Comparison of ENCODE assay signal across 8 cellular contexts in genomic region chr7:98211221-98211675, GRCh38. TPM values are rescaled to one million over a fixed set of nuclear protein-coding genes. Genes with fewer than 3 reads are reported as not detected.
DNase-seq lines count a peak whose midpoint lies in the region; ATAC-seq and TF ChIP-seq lines count a peak whose summit lies in the region.

Gene BHLHA15 (plus strand): TSS chr7:98211439. CDS start chr7:98212310, 871 bp downstream.

- no peak within 1 kb of the TSS for H2AFZ ChIP-seq in OCI-LY7 (ENCODE audit: low read length)

- H3K27ac ChIP-seq in A673 (ENCODE audit: low read depth, low read length, poor library complexity, severe bottlenecking) (no peak within 1 kb of the TSS), OCI-LY7 (ENCODE audit: low read depth, low read length, poor library complexity, severe bottlenecking) (no peak within 1 kb of the TSS), mesendoderm (ENCODE audit: low read depth, low read length) (no peak within 1 kb of the TSS), urinary bladder (ENCODE audit: low read depth) (no peak within 1 kb of the TSS)

- no TSS peak for BruUV-seq in A673 (replicated peaks; lab: Mats Ljungman, UMichigan)
- BruUV-seq in OCI-LY7 (replicated peaks; lab: Mats Ljungman, UMichigan), result no TSS peak

- POLR2A ChIA-PET in A673 (lab: Charles Lee; ENCODE audit: low non-redundant PET), result no interaction called here
- POLR2A ChIA-PET in OCI-LY7 (lab: Charles Lee), result no interaction called here

- no peak within 1 kb of the TSS for H2BK15ac ChIP-seq in mesendoderm (replicated peaks; ENCODE audit: low read depth)

- peaks cover 6% of the 10 kb centered on the region for H3K36me3 ChIP-seq in A673 (ENCODE audit: insufficient read depth, low read length, poor library complexity, severe bottlenecking)
- H3K36me3 ChIP-seq in OCI-LY7 (ENCODE audit: insufficient read depth, low read length), result peaks cover 9% of the 10 kb centered on the region; the same call in 1 of the 2 replicates
- H3K36me3 ChIP-seq in mesendoderm (ENCODE audit: control insufficient read depth, insufficient read depth, low read length), result no peaks in the 10 kb centered on the region
- H3K36me3 ChIP-seq in urinary bladder (ENCODE audit: insufficient read depth), result peaks cover 2% of the 10 kb centered on the region

- H3K4me1 ChIP-seq in A673 (ENCODE audit: insufficient read depth, low read length, poor library complexity, severe bottlenecking) (no peaks in the 10 kb centered on the region), OCI-LY7 (ENCODE audit: insufficient read depth, low read length, poor library complexity, severe bottlenecking) (peaks cover 6% of the 10 kb centered on the region), mesendoderm (ENCODE audit: control insufficient read depth, low read depth, low read length) (no peaks in the 10 kb centered on the region), urinary bladder (ENCODE audit: insufficient read depth) (no peaks in the 10 kb centered on the region)

- no peak within 1 kb of the TSS for H2BK5ac ChIP-seq in mesendoderm (ENCODE audit: low read length)

- intact Hi-C loops in A673 (cut with micrococcal nuclease; ENCODE audit: unreplicated experiment) (no loop called here), OCI-LY7 (cut with micrococcal nuclease; ENCODE audit: unreplicated experiment) (no loop called here)

- H3K9ac ChIP-seq in mesendoderm (ENCODE audit: low read length), result no peak within 1 kb of the TSS

- H3K4me2 ChIP-seq in OCI-LY7 (ENCODE audit: low read length) (peak within 1 kb of the TSS; percentile 53), mesendoderm (ENCODE audit: low read length) (no peak within 1 kb of the TSS)

- WGBS in mesendoderm (ENCODE audit: extremely low coverage, insufficient coverage, low lambda C conversion rate), result no CpG with 5 or more reads among the region's 45 CpGs
- WGBS in urinary bladder, result 3% methylated on average over 36 of the region's 45 CpGs

- ATAC-seq in GM18867 (IDR thresholded peaks at IDR 0.05; ENCODE audit: unreplicated experiment), result peak; percentile 53
- ATAC-seq in GM21390 (IDR thresholded peaks at IDR 0.05; ENCODE audit: unreplicated experiment), result no peak
- ATAC-seq in HG03097 (IDR thresholded peaks at IDR 0.05; ENCODE audit: low FRiP score, unreplicated experiment), result no peak

- H3K4me3 ChIP-seq in A673 (ENCODE audit: low read depth, low read length, poor library complexity, severe bottlenecking) (peak within 1 kb of the TSS; percentile 42), OCI-LY7 (ENCODE audit: low read depth, low read length, poor library complexity, severe bottlenecking) (peak within 1 kb of the TSS; percentile 56), choroid plexus epithelial cell (ENCODE audit: low read depth, low read length) (peak within 1 kb of the TSS; percentile 42), mesendoderm (ENCODE audit: low read length) (no peak within 1 kb of the TSS), urinary bladder (ENCODE audit: low read depth, low read length) (peak within 1 kb of the TSS; percentile 36)

- no peak within 1 kb of the TSS for H3K4ac ChIP-seq in mesendoderm (ENCODE audit: low read depth, low read length)

- H2BK120ac ChIP-seq in mesendoderm (ENCODE audit: low read depth, low read length), result no peak within 1 kb of the TSS

- peak within 1 kb of the TSS; percentile 67 for H3K56ac ChIP-seq in mesendoderm (ENCODE audit: low read length)

- H3K9me2 ChIP-seq in OCI-LY7 (ENCODE audit: insufficient read depth, low read length), result no peaks in the 10 kb centered on the region

- TF ChIP-seq CTCF in A673 (conservative IDR thresholded peaks at IDR 0.05; ENCODE audit: low read depth, low read length), result no peak
- TF ChIP-seq CTCF in OCI-LY7 (conservative IDR thresholded peaks at IDR 0.05; ENCODE audit: low read length), result no peak
- TF ChIP-seq CTCF in choroid plexus epithelial cell (conservative IDR thresholded peaks at IDR 0.05; ENCODE audit: low read depth, low read length), result no peak

- no peak within 1 kb of the TSS for H3K18ac ChIP-seq in mesendoderm (ENCODE audit: low read length)

- DNase-seq in A673 (ENCODE audit: low spot score), result peak; percentile 31
- DNase-seq in OCI-LY7 (ENCODE audit: low spot score), result peak; percentile 59
- no peak for DNase-seq in choroid plexus epithelial cell (ENCODE audit: low read depth)
- DNase-seq in mesendoderm, result peak; percentile 28

- no peaks in the 10 kb centered on the region for H3K79me2 ChIP-seq in OCI-LY7 (ENCODE audit: insufficient read depth, low read depth, low read length)
- no peaks in the 10 kb centered on the region for H3K79me2 ChIP-seq in mesendoderm (ENCODE audit: control insufficient read depth, insufficient read depth, low read length)

- H3K27me3 ChIP-seq in A673 (replicated peaks; ENCODE audit: insufficient read depth, low read depth, low read length, poor library complexity) (no peaks in the 10 kb centered on the region), mesendoderm (ENCODE audit: insufficient read depth, low read length, poor library complexity) (no peaks in the 10 kb centered on the region)

- H4K20me1 ChIP-seq in OCI-LY7 (ENCODE audit: insufficient read depth, low read length), result no peaks in the 10 kb centered on the region

- no peaks in the 10 kb centered on the region for H3K9me3 ChIP-seq in A673 (ENCODE audit: low read depth, low read length, poor library complexity, severe bottlenecking)
- H3K9me3 ChIP-seq in OCI-LY7 (ENCODE audit: low read length), result no peaks in the 10 kb centered on the region

- no peak within 1 kb of the TSS for H3K23ac ChIP-seq in mesendoderm (ENCODE audit: low read length)

- H4K8ac ChIP-seq in mesendoderm (ENCODE audit: low read depth, low read length), result no peak within 1 kb of the TSS

- H3K79me1 ChIP-seq in mesendoderm (ENCODE audit: low read length), result no peaks in the 10 kb centered on the region

- no peak within 1 kb of the TSS for H4K5ac ChIP-seq in mesendoderm (ENCODE audit: low read length)

- no peak within 1 kb of the TSS for H2AK5ac ChIP-seq in mesendoderm (ENCODE audit: low read length)

- CTCF ChIA-PET in A673 (lab: Charles Lee), result no interaction called here
- CTCF ChIA-PET in OCI-LY7 (lab: Charles Lee; ENCODE audit: unreplicated experiment), result no interaction called here

RNA-seq across cellular contexts. Expression of gene BHLHA15, which starts in this region (rescaled TPM):
- total RNA-seq in A673 (2021) (0.64 and 1.3 TPM in 2 replicates), OCI-LY7 (2022) (1.9 and 4.3 TPM in 2 replicates), urinary bladder (not detected)
- total RNA-seq in OCI-LY7 (2014; rRNA removed; shearing (Covaris generic)), result 0.69 and 1.2 TPM in 2 replicates
- 1.5 TPM for polyA plus RNA-seq in mesendoderm (2013, experiment 1 of 2)
- polyA plus RNA-seq in mesendoderm (2013, experiment 2 of 2), result 2.0 TPM
- polyA plus RNA-seq in urinary bladder, result not detected
